Comparison of ENCODE assay signal across 8 cellular contexts in genomic region chr20:44609511-44610312, GRCh38. TPM values are rescaled to one million over a fixed set of nuclear protein-coding genes. Genes with fewer than 3 reads are reported as not detected.
DNase-seq lines count a peak whose midpoint lies in the region; ATAC-seq and TF ChIP-seq lines count a peak whose summit lies in the region.

No MANE protein-coding gene starts in this region.

- 31 to 34% (median 32%) methylated on average over 25 of the region's 25 CpGs for WGBS in ovary, 3 donors
- 46% methylated on average over 25 of the region's 25 CpGs for WGBS in thymus

- H3K4me3 ChIP-seq in NB4 (ENCODE audit: low read depth, low read length) (no peak overlapping the region), ovary (peak overlapping the region; percentile 17), thymus (ENCODE audit: low read length) (no peak overlapping the region)

- H3K36me3 ChIP-seq in ovary (no peaks in the 10 kb centered on the region), thymus (ENCODE audit: control insufficient read depth, insufficient read depth) (peaks cover 14% of the 10 kb centered on the region)

- H3K9me3 ChIP-seq in ovary: no peaks in the 10 kb centered on the region
- no peaks in the 10 kb centered on the region for H3K9me3 ChIP-seq in thymus (ENCODE audit: control insufficient read depth)

- no peaks in the 10 kb centered on the region for H3K27me3 ChIP-seq in ovary
- no peaks in the 10 kb centered on the region for H3K27me3 ChIP-seq in thymus (ENCODE audit: control insufficient read depth, insufficient read depth)

- peak; percentile 98 for DNase-seq in DMS53 (lab: John Stamatoyannopoulos, UW)
- peak; percentile 72 for DNase-seq in GOT3 (lab: John Stamatoyannopoulos, UW)
- DNase-seq in NB4 (ENCODE audit: low read depth): peak; percentile 82
- peak; percentile 86 to 88 for DNase-seq in activated naive CD4-positive, alpha-beta T cell treated with anti-CD3 and anti-CD28 coated beads, Interleukin-2, amount 50 U/mL, for 72 hours (ENCODE audit: low spot score in 2 of 2)
- DNase-seq in glomerular visceral epithelial cell (ENCODE audit: extremely low spot score): peak; percentile 95
- DNase-seq in ovary: peak; percentile 87 to 94 (median 92)

- peak; percentile 99 for ATAC-seq in SK-N-SH treated with all-trans-retinoic acid at 6 μM for 48 hours
- peak; percentile 96 to 99 for ATAC-seq in activated naive CD4-positive, alpha-beta T cell treated with anti-CD3 and anti-CD28 coated beads, Interleukin-2, amount 50 U/mL, for 72 hours

- no peak for TF ChIP-seq EP300 in ovary (IDR thresholded peaks at IDR 0.05)

- H3K9me3 Mint-ChIP-seq in activated naive CD4-positive, alpha-beta T cell treated with anti-CD3 and anti-CD28 coated beads, Interleukin-2, amount 50 U/mL, for 72 hours: no peaks in the 10 kb centered on the region

- H3K27ac ChIP-seq in ovary (peak overlapping the region; percentile 73 to 79), thymus (ENCODE audit: low read depth) (peak overlapping the region; percentile 81)

- TF ChIP-seq CTCF in NB4 (IDR thresholded peaks at IDR 0.05; ENCODE audit: low read depth, low read length) (peak; percentile 98), ovary (IDR thresholded peaks at IDR 0.05) (peak; percentile 93 to 98 (median 94))

- intact Hi-C loops in ovary (cut with DNase I): loop anchor here (1.0 to 10.0 kb wide), 9 partner anchors 65 to 395 kb away; partner anchors contain the start of genes TTPAL (in 4 of the 4) and OSER1 (in 2 of the 4)

- peak overlapping the region; percentile 84 to 87 for H3K27ac Mint-ChIP-seq in activated naive CD4-positive, alpha-beta T cell treated with anti-CD3 and anti-CD28 coated beads, Interleukin-2, amount 50 U/mL, for 72 hours

- H3K4me1 ChIP-seq in ovary (ENCODE audit: insufficient read depth): peaks cover 5% of the 10 kb centered on the region
- peaks cover 8% of the 10 kb centered on the region for H3K4me1 ChIP-seq in thymus (ENCODE audit: control insufficient read depth, insufficient read depth, low read length)

- TF ChIP-seq POLR2A in NB4 (IDR thresholded peaks at IDR 0.05; ENCODE audit: extremely low read depth, insufficient read length) (no peak), ovary (IDR thresholded peaks at IDR 0.05) (no peak)

- H3K36me3 Mint-ChIP-seq in activated naive CD4-positive, alpha-beta T cell treated with anti-CD3 and anti-CD28 coated beads, Interleukin-2, amount 50 U/mL, for 72 hours: no peaks in the 10 kb centered on the region

TF ChIP-seq in SK-N-SH treated with all-trans-retinoic acid at 6 μM for 48 hours, 23 proteins besides CTCF, POLR2A, EP300 and RAD21:
- no peak for TF ChIP-seq CSRNP3 (CRISPR knock-in tag; IDR thresholded peaks at IDR 0.05)
- no peak for TF ChIP-seq PATZ1 (CRISPR knock-in tag; IDR thresholded peaks at IDR 0.05; ENCODE audit: borderline replicate concordance)
- TF ChIP-seq ARNTL (CRISPR knock-in tag; IDR thresholded peaks at IDR 0.05; ENCODE audit: borderline replicate concordance, low read depth): no peak
- TF ChIP-seq TOX (CRISPR knock-in tag; IDR thresholded peaks at IDR 0.05; ENCODE audit: borderline replicate concordance): no peak
- no peak for TF ChIP-seq ESRRG (CRISPR knock-in tag; IDR thresholded peaks at IDR 0.05)
- no peak for TF ChIP-seq ZC3H10 (CRISPR knock-in tag; IDR thresholded peaks at IDR 0.05)
- TF ChIP-seq GLIS3 (CRISPR knock-in tag; IDR thresholded peaks at IDR 0.05): no peak
- no peak for TF ChIP-seq PPARA (CRISPR knock-in tag; IDR thresholded peaks at IDR 0.05; ENCODE audit: borderline replicate concordance)
- TF ChIP-seq POU6F1 (CRISPR knock-in tag; IDR thresholded peaks at IDR 0.05; ENCODE audit: borderline replicate concordance, low read depth): no peak
- TF ChIP-seq TSHZ2 (CRISPR knock-in tag; IDR thresholded peaks at IDR 0.05): no peak
- TF ChIP-seq BACH2 (CRISPR knock-in tag; IDR thresholded peaks at IDR 0.05; ENCODE audit: borderline replicate concordance): no peak
- no peak for TF ChIP-seq ISL1 (CRISPR knock-in tag; IDR thresholded peaks at IDR 0.05)
- TF ChIP-seq ZFP3 (CRISPR knock-in tag; IDR thresholded peaks at IDR 0.05): no peak
- no peak for TF ChIP-seq TCF4 (CRISPR knock-in tag; IDR thresholded peaks at IDR 0.05; ENCODE audit: borderline replicate concordance)

RNA-seq across cellular contexts. Expression of gene PKIG, which starts 27.3 kb away (rescaled TPM):
- total RNA-seq in activated naive CD4-positive, alpha-beta T cell treated with anti-CD3 and anti-CD28 coated beads, Interleukin-2, amount 50 U/mL, for 72 hours: 10 to 100 TPM in 1 of 2 donors, 1 to 10 TPM in 1; 2.0 to 10.5 TPM
- 100 to 1,000 TPM in 1 of 7 donors, 10 to 100 TPM in 6; 37.0 to 114 (median 49.9) TPM for total RNA-seq in ovary
- polyA plus RNA-seq in ovary: 10 to 100 TPM; 46.9 to 74.9 TPM
- 41.7 TPM for polyA plus RNA-seq in thymus

RNA-seq across cellular contexts. Expression of gene ADA, which starts 41.8 kb away (rescaled TPM):
- 10 to 100 TPM; 33.4 to 54.9 TPM for total RNA-seq in activated naive CD4-positive, alpha-beta T cell treated with anti-CD3 and anti-CD28 coated beads, Interleukin-2, amount 50 U/mL, for 72 hours
- total RNA-seq in ovary: 1 to 10 TPM; 1.1 to 5.7 (median 3.2) TPM
- polyA plus RNA-seq in ovary: 1 to 10 TPM; 2.8 to 7.4 TPM
- polyA plus RNA-seq in thymus: 61.1 TPM

Comparison
In these comparisons a context has a peak if more than half of its experiments do, and no peak if none do; other contexts are left out.
1. RNA of gene ADA, which starts 41.8 kb away (total RNA-seq): 33.4 to 54.9 TPM in activated naive CD4-positive, alpha-beta T cell treated with anti-CD3 and anti-CD28 coated beads, Interleukin-2, amount 50 U/mL, for 72 hours; 1.1 to 5.7 TPM in ovary; every median in the first group is over 4 times any median in the second.
2. Peak in every context shown above with its lines, with median percentiles within 50 percentile points of each other: DNase-seq.